6 cellular contexts compared by ENCODE assay signal in the genomic region with DNA sequence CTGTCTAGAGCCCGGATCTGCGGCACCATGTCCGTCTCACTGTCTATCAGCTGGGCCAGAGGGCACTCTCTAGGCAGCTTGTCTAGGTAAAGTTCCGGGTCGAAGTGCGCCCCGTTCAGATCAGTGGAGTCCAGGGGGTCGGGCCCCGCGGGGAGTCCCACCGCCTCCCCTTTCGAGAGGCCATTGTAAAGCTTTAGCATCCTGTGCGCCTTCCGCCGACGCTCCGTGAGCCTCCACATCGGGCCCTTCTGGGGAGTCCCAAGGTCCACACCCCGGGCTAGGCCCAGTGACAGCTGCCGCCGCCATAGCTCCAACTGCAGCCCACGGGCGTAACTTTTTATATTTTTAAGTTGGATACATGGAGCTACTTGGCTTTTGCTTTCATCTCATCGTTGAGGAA. TPM values are rescaled to one million over a fixed set of nuclear protein-coding genes. Genes with fewer than 3 reads are reported as not detected.
"Had no signal": no experiment of that assay in that cellular context is flagged by ENCODE, and none has a peak within 500 bp of the region (broad histone marks: within the 10 kb centered on the region; RNA-seq: fewer than 3 reads in every experiment).

No MANE protein-coding gene starts in this region.

RNA-seq across cellular contexts. Expression of a gene that starts 50.5 kb away (rescaled TPM):
- total RNA-seq: GM23248, HFFc6 had no signal

RNA-seq across cellular contexts. Expression of a gene that starts 53.6 kb away (rescaled TPM):
- total RNA-seq: GM23248, GM23338, H1, H4, H9, HFFc6 had no signal
- polyA plus RNA-seq: GM23248, GM23338, H1 had no signal
